In the genomic region with DNA sequence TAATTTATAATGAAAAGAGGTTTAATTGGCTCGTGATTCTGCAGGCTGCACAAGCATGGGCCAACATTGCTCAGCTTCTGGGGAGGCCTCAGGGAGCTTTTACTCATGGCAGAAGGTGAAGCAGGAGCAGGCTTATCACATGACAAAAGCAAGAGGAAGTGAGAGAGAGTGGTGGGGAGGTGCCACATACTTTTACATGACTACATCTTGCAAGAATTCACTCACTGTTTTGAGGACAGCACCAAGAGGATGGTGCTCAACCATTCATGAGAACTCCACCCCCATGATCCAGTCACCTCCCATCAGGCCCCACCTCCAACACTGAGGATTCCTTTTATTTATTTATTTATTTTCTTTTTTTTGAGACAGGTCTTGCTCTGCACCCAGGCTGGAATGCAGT, we compare ENCODE assay signal across 10 cellular contexts. TPM values are rescaled to one million over a fixed set of nuclear protein-coding genes. Genes with fewer than 3 reads are reported as not detected.
DNase-seq lines count a peak whose midpoint lies in the region; ATAC-seq, FAIRE-seq and TF ChIP-seq lines count a peak whose summit lies in the region.
"Had no signal": no experiment of that assay in that cellular context is flagged by ENCODE, and none has a peak within 500 bp of the region (broad histone marks: within the 10 kb centered on the region; RNA-seq: fewer than 3 reads in every experiment).

No MANE protein-coding gene starts in this region.

- POLR2A ChIA-PET in SK-N-SH (lab: Yijun Ruan, JAX), result no interaction called here

- peaks cover 10% of the 10 kb centered on the region for H3F3A ChIP-seq in SK-N-SH (replicated peaks; ENCODE audit: insufficient read depth)

- DNase-seq in SK-N-SH (no peak), MV-4-11 (lab: John Stamatoyannopoulos, UW) (peak; percentile 84), bronchial epithelial cell (ENCODE audit: low read depth) (peak; percentile 96), non-pigmented ciliary epithelial cell (ENCODE audit: low read depth) (peak; percentile 72), NCI-H2107 treated with DMSO at 0.1 percent for 48 hours (lab: John Stamatoyannopoulos, UW; ENCODE audit: unreplicated experiment) (no peak)
- DNase-seq: hypothalamus had no signal

- H3K27me3 ChIP-seq in SK-N-SH (ENCODE audit: insufficient read depth) (no peaks in the 10 kb centered on the region), bronchial epithelial cell (ENCODE audit: control insufficient read depth, insufficient read depth, low read length) (no peaks in the 10 kb centered on the region)

- H3K27ac ChIP-seq in SK-N-SH (ENCODE audit: low read depth in 2 of 2, low read length in 1 of 2), result no peak overlapping the region
- H3K27ac ChIP-seq: 22Rv1 had no signal

- H3K9ac ChIP-seq in SK-N-SH, result no peak overlapping the region

- H3K4me2 ChIP-seq in SK-N-SH, result no peak overlapping the region

- H3K79me2 ChIP-seq in SK-N-SH (ENCODE audit: insufficient read depth), result no peaks in the 10 kb centered on the region

- H3K4me3 ChIP-seq in SK-N-SH (ENCODE audit: low read depth in 2 of 2, low read length in 1 of 2) (no peak overlapping the region), bronchial epithelial cell (ENCODE audit: low read depth, low read length) (no peak overlapping the region)

- no peak overlapping the region for H2AFZ ChIP-seq in SK-N-SH (ENCODE audit: low read depth)

- CTCF ChIA-PET in SK-N-SH (lab: Yijun Ruan, JAX), result interaction anchor here (0.9 kb wide), 1 partner anchor 33 kb away, joined by 3 read pairs; no protein-coding TSS in a partner anchor

- ATAC-seq in SK-N-SH treated with all-trans-retinoic acid at 6 μM for 48 hours (peak; percentile 38), HG03039 (IDR thresholded peaks at IDR 0.05; ENCODE audit: unreplicated experiment) (no peak), GM21619 (IDR thresholded peaks at IDR 0.05; ENCODE audit: unreplicated experiment) (no peak)

- H4K20me1 ChIP-seq in SK-N-SH (ENCODE audit: insufficient read depth), result no peaks in the 10 kb centered on the region

- TF ChIP-seq CTCF in SK-N-SH (IDR thresholded peaks at IDR 0.05), result no peak
- no peak for TF ChIP-seq CTCF in bronchial epithelial cell (IDR thresholded peaks at IDR 0.05; ENCODE audit: insufficient read depth, low read length, severe bottlenecking)

- no peak for TF ChIP-seq EP300 in SK-N-SH (IDR thresholded peaks at IDR 0.05; ENCODE audit: borderline replicate concordance in 1 of 2, low read depth in 1 of 2, low read length in 1 of 2)

- FAIRE-seq in bronchial epithelial cell (lab: Jason Lieb, UNC), result no peak

- no peak for TF ChIP-seq RAD21 in SK-N-SH (IDR thresholded peaks at IDR 0.05; ENCODE audit: low read length)

- H3K36me3 ChIP-seq in SK-N-SH (replicated peaks in 1 of 2; ENCODE audit: control insufficient read depth in 1 of 2, insufficient read depth in 2 of 2, low read length in 1 of 2), result no peaks in the 10 kb centered on the region
- H3K36me3 ChIP-seq in bronchial epithelial cell (ENCODE audit: control insufficient read depth, insufficient read depth, low read length), result no peaks in the 10 kb centered on the region

- 0 out of 4 replicates have a peak, but pooled peaks cover 0 to 8% of the 10 kb centered on the region in 2 experiments for H3K4me1 ChIP-seq in SK-N-SH (ENCODE audit: control insufficient read depth in 1 of 2, insufficient read depth in 2 of 2, low read depth in 1 of 2, low read length in 1 of 2)

- H3K9me3 ChIP-seq in SK-N-SH, result no peaks in the 10 kb centered on the region

- WGBS in SK-N-SH (ENCODE audit: low lambda C conversion rate), result 80% methylated on average over 1 of the region's 1 CpG

- H3K9me2 ChIP-seq in SK-N-SH, result no peaks in the 10 kb centered on the region

TF ChIP-seq in SK-N-SH treated with all-trans-retinoic acid at 6 μM for 48 hours, 23 proteins besides CTCF, POLR2A, EP300 and RAD21 (continues in another document):
- TF ChIP-seq OSR1 (CRISPR knock-in tag; IDR thresholded peaks at IDR 0.05), result no peak
- no peak for TF ChIP-seq PPARA (CRISPR knock-in tag; IDR thresholded peaks at IDR 0.05; ENCODE audit: borderline replicate concordance)
- TF ChIP-seq, protein P1, sequence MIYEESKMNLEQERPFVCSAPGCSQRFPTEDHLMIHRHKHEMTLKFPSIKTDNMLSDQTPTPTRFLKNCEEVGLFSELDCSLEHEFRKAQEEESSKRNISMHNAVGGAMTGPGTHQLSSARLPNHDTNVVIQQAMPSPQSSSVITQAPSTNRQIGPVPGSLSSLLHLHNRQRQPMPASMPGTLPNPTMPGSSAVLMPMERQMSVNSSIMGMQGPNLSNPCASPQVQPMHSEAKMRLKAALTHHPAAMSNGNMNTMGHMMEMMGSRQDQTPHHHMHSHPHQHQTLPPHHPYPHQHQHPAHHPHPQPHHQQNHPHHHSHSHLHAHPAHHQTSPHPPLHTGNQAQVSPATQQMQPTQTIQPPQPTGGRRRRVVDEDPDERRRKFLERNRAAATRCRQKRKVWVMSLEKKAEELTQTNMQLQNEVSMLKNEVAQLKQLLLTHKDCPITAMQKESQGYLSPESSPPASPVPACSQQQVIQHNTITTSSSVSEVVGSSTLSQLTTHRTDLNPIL (CRISPR knock-in tag; IDR thresholded peaks at IDR 0.05; ENCODE audit: low read depth), result no peak
- no peak for TF ChIP-seq ZFP30 (CRISPR knock-in tag; IDR thresholded peaks at IDR 0.05)
- TF ChIP-seq TCF4 (CRISPR knock-in tag; IDR thresholded peaks at IDR 0.05; ENCODE audit: borderline replicate concordance), result no peak
- TF ChIP-seq, protein P2, sequence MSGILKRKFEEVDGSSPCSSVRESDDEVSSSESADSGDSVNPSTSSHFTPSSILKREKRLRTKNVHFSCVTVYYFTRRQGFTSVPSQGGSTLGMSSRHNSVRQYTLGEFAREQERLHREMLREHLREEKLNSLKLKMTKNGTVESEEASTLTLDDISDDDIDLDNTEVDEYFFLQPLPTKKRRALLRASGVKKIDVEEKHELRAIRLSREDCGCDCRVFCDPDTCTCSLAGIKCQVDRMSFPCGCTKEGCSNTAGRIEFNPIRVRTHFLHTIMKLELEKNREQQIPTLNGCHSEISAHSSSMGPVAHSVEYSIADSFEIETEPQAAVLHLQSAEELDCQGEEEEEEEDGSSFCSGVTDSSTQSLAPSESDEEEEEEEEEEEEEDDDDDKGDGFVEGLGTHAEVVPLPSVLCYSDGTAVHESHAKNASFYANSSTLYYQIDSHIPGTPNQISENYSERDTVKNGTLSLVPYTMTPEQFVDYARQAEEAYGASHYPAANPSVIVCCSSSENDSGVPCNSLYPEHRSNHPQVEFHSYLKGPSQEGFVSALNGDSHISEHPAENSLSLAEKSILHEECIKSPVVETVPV (CRISPR knock-in tag; IDR thresholded peaks at IDR 0.05), result no peak
- no peak for TF ChIP-seq ZC3H10 (CRISPR knock-in tag; IDR thresholded peaks at IDR 0.05)
- TF ChIP-seq ISL1 (CRISPR knock-in tag; IDR thresholded peaks at IDR 0.05), result no peak
- TF ChIP-seq ZNF565 (CRISPR knock-in tag; conservative IDR thresholded peaks at IDR 0.05; ENCODE audit: low read depth), result no peak
- no peak for TF ChIP-seq ARNTL (CRISPR knock-in tag; IDR thresholded peaks at IDR 0.05; ENCODE audit: borderline replicate concordance, low read depth)
- no peak for TF ChIP-seq TOX (CRISPR knock-in tag; IDR thresholded peaks at IDR 0.05; ENCODE audit: borderline replicate concordance)

TF ChIP-seq in SK-N-SH, 30 proteins besides CTCF, POLR2A, EP300 and RAD21 (continues in another document):
- TF ChIP-seq POLR2AphosphoS5 (IDR thresholded peaks at IDR 0.05; ENCODE audit: low read depth, low read length) (no peak), SMC3 (IDR thresholded peaks at IDR 0.05; ENCODE audit: low read depth, low read length) (no peak), RXRA (IDR thresholded peaks at IDR 0.05; ENCODE audit: borderline replicate concordance, low read depth) (no peak), TAF1 (IDR thresholded peaks at IDR 0.05; ENCODE audit: borderline replicate concordance, low read depth, low read length) (no peak), NFIC (IDR thresholded peaks at IDR 0.05; ENCODE audit: borderline replicate concordance) (no peak), SIN3A (IDR thresholded peaks at IDR 0.05; ENCODE audit: borderline replicate concordance, low read depth, low read length) (no peak), FOXM1 (IDR thresholded peaks at IDR 0.05; ENCODE audit: low read depth) (no peak), JUND (IDR thresholded peaks at IDR 0.05) (no peak), ELF1 (IDR thresholded peaks at IDR 0.05) (no peak), NRF1 (IDR thresholded peaks at IDR 0.05; ENCODE audit: low read depth, low read length) (no peak)
- TF ChIP-seq, protein P3, sequence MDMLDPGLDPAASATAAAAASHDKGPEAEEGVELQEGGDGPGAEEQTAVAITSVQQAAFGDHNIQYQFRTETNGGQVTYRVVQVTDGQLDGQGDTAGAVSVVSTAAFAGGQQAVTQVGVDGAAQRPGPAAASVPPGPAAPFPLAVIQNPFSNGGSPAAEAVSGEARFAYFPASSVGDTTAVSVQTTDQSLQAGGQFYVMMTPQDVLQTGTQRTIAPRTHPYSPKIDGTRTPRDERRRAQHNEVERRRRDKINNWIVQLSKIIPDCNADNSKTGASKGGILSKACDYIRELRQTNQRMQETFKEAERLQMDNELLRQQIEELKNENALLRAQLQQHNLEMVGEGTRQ (IDR thresholded peaks at IDR 0.05; ENCODE audit: borderline replicate concordance, low read depth, low read length), result no peak
- TF ChIP-seq, protein P4, sequence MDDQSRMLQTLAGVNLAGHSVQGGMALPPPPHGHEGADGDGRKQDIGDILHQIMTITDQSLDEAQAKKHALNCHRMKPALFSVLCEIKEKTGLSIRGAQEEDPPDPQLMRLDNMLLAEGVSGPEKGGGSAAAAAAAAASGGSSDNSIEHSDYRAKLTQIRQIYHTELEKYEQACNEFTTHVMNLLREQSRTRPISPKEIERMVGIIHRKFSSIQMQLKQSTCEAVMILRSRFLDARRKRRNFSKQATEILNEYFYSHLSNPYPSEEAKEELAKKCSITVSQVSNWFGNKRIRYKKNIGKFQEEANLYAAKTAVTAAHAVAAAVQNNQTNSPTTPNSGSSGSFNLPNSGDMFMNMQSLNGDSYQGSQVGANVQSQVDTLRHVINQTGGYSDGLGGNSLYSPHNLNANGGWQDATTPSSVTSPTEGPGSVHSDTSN (IDR thresholded peaks at IDR 0.05), result no peak

RNA-seq across cellular contexts. Expression of a gene that starts 5.5 kb away (rescaled TPM):
- polyA plus RNA-seq in SK-N-SH (2012; rRNA removed), result 37.0 and 38.9 TPM in 2 replicates
- polyA plus RNA-seq in SK-N-SH (2012; cell fraction: cytosol; rRNA removed), result 13.2 and 22.5 TPM in 2 replicates
- polyA plus RNA-seq in SK-N-SH (2012; cell fraction: nucleus; rRNA removed), result 94.8 and 96.6 TPM in 2 replicates
- total RNA-seq in bronchial epithelial cell, result 52.0 and 60.6 TPM in 2 replicates

RNA-seq across cellular contexts. Expression of a gene that starts 57.5 kb away (rescaled TPM):
- polyA plus RNA-seq in SK-N-SH (2012; rRNA removed), result 1.2 and 1.4 TPM in 2 replicates
- 0.31 and 0.38 TPM in 2 replicates for polyA plus RNA-seq in SK-N-SH (2012; cell fraction: cytosol; rRNA removed)
- polyA plus RNA-seq in SK-N-SH (2012; cell fraction: nucleus; rRNA removed), result 6.3 and 6.5 TPM in 2 replicates
- total RNA-seq in bronchial epithelial cell, result under 0.01 and 0.38 TPM in 2 replicates

Comparison
In these comparisons a context has a peak if more than half of its experiments do, and no peak if none do; other contexts are left out.
1. DNase-seq: peak in MV-4-11 (single experiment), bronchial epithelial cell (single experiment) and non-pigmented ciliary epithelial cell (single experiment); none in SK-N-SH (single experiment) and NCI-H2107 treated with DMSO at 0.1 percent for 48 hours (single experiment).